9 cellular contexts compared by ENCODE assay signal in the genomic region with DNA sequence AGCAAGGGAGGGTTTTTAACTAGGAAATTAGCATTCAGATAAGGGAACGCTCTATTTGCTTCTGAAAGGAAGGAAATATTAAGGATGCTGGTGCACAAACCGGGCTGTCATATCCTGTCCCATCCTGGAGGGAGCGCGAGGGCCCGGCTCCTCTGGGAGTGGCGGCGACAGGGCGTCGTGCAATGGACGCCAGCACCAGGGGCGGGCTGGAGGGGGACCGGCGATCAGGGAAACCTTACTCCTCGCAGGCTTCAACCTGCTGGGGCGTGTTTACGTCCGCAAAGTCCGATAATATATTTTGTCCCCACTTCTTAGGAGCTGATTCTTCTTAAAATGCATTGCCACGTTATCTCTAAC.
A peak's percentile ranks its signal among the peaks of the same experiment; 100 is the strongest.
DNase-seq lines count a peak whose midpoint lies in the region; ATAC-seq and TF ChIP-seq lines count a peak whose summit lies in the region.
"Had no signal": no experiment of that assay in that cellular context is flagged by ENCODE, and none has a peak within 500 bp of the region (broad histone marks: within the 10 kb centered on the region; RNA-seq: fewer than 3 reads in every experiment).

No MANE protein-coding gene starts in this region.

- TF ChIP-seq CTCF in gastroesophageal sphincter (IDR thresholded peaks at IDR 0.05), result no peak

- no peak overlapping the region for H3K9ac ChIP-seq in iPS-20b (ENCODE audit: low read depth, low read length)

- H3K36me3 ChIP-seq in iPS-20b (ENCODE audit: insufficient read depth, low read depth, low read length) (no peaks in the 10 kb centered on the region), gastroesophageal sphincter (no peaks in the 10 kb centered on the region)

- H3K27ac Mint-ChIP-seq in activated T-cell treated with anti-CD3 and anti-CD28 coated beads, Interleukin-2, amount 50 U/mL, for 24 hours, result no peak overlapping the region
- no peak overlapping the region for H3K27ac Mint-ChIP-seq in activated T-helper 17 cell treated with anti-CD3 and anti-CD28 coated beads, Interleukin-2, amount 50 U/mL, for 72 hours
- no peak overlapping the region for H3K27ac Mint-ChIP-seq in stimulated activated memory B cell treated with anti-CD40 and anti-IgM and Interleukin-4, amounts not matched to agents 10 μg/mL and 1 μg/mL and 100 μg/mL, for 72 hours

- H3K9me3 Mint-ChIP-seq in activated T-cell treated with anti-CD3 and anti-CD28 coated beads, Interleukin-2, amount 50 U/mL, for 24 hours, result no peaks in the 10 kb centered on the region
- no peaks in the 10 kb centered on the region for H3K9me3 Mint-ChIP-seq in activated T-helper 17 cell treated with anti-CD3 and anti-CD28 coated beads, Interleukin-2, amount 50 U/mL, for 72 hours
- H3K9me3 Mint-ChIP-seq in stimulated activated memory B cell treated with anti-CD40 and anti-IgM and Interleukin-4, amounts not matched to agents 10 μg/mL and 1 μg/mL and 100 μg/mL, for 72 hours, result no peaks in the 10 kb centered on the region

- DNase-seq in activated T-cell treated with anti-CD3 and anti-CD28 coated beads, Interleukin-2, amount 50 U/mL, for 24 hours, result no peak
- no peak for DNase-seq in activated T-cell treated with anti-CD3 and anti-CD28 coated beads, Interleukin-2, amount 50 U/mL, for 48 hours
- DNase-seq in NCI-H345 (lab: John Stamatoyannopoulos, UW) (no peak), cerebellum (ENCODE audit: low spot score) (no peak)
- DNase-seq: cortex of kidney had no signal

- H3K4me3 Mint-ChIP-seq in activated T-cell treated with anti-CD3 and anti-CD28 coated beads, Interleukin-2, amount 50 U/mL, for 24 hours, result peak overlapping the region; percentile 59
- H3K4me3 Mint-ChIP-seq in activated T-helper 17 cell treated with anti-CD3 and anti-CD28 coated beads, Interleukin-2, amount 50 U/mL, for 72 hours, result peak overlapping the region; percentile 59
- H3K4me3 Mint-ChIP-seq in stimulated activated memory B cell treated with anti-CD40 and anti-IgM and Interleukin-4, amounts not matched to agents 10 μg/mL and 1 μg/mL and 100 μg/mL, for 72 hours, result peak overlapping the region; percentile 61

- H3K9me3 ChIP-seq in iPS-20b (ENCODE audit: insufficient read depth, low read depth, low read length), result no peaks in the 10 kb centered on the region
- H3K9me3 ChIP-seq in gastroesophageal sphincter, result no peaks in the 10 kb centered on the region

- 10 to 28% methylated on average over 2 to 12 of the region's 19 CpGs for WGBS in gastroesophageal sphincter (ENCODE audit: low coverage in 1 of 2), 2 donors

- H3K27me3 Mint-ChIP-seq in activated T-cell treated with anti-CD3 and anti-CD28 coated beads, Interleukin-2, amount 50 U/mL, for 24 hours, result peaks cover 78% of the 10 kb centered on the region
- H3K27me3 Mint-ChIP-seq in activated T-helper 17 cell treated with anti-CD3 and anti-CD28 coated beads, Interleukin-2, amount 50 U/mL, for 72 hours, result peaks cover 42% of the 10 kb centered on the region
- H3K27me3 Mint-ChIP-seq in stimulated activated memory B cell treated with anti-CD40 and anti-IgM and Interleukin-4, amounts not matched to agents 10 μg/mL and 1 μg/mL and 100 μg/mL, for 72 hours, result peaks cover 56% of the 10 kb centered on the region

- no peak overlapping the region for H3K27ac ChIP-seq in iPS-20b (ENCODE audit: low read length)
- no peak overlapping the region for H3K27ac ChIP-seq in gastroesophageal sphincter

- H3K27me3 ChIP-seq in iPS-20b (ENCODE audit: insufficient read depth, low read length) (peaks cover 91% of the 10 kb centered on the region), gastroesophageal sphincter (peaks cover 70% of the 10 kb centered on the region)

- H3K4me1 ChIP-seq in iPS-20b (ENCODE audit: insufficient read depth, low read length) (no peaks in the 10 kb centered on the region; the same call in 1 of the 2 replicates), gastroesophageal sphincter (peaks cover 0 to 19% (median 8%) of the 10 kb centered on the region in 3 donors)

- no peak for TF ChIP-seq POLR2A in gastroesophageal sphincter (IDR thresholded peaks at IDR 0.05)

- H3K4me3 ChIP-seq in iPS-20b (ENCODE audit: low read length) (peak overlapping the region; percentile 58), gastroesophageal sphincter (peak overlapping the region in 1 of 2 donors; percentile 43)

- ATAC-seq in activated T-helper 17 cell treated with anti-CD3 and anti-CD28 coated beads, Interleukin-2, amount 50 U/mL, for 72 hours (replicated peaks), result no peak
- ATAC-seq in stimulated activated memory B cell treated with anti-CD40 and anti-IgM and Interleukin-4, amounts not matched to agents 10 μg/mL and 1 μg/mL and 100 μg/mL, for 72 hours, result no peak
- ATAC-seq in gastroesophageal sphincter, result no peak

- TF ChIP-seq EP300 in gastroesophageal sphincter (IDR thresholded peaks at IDR 0.05), result no peak

- peaks cover 12% of the 10 kb centered on the region for H3K4me1 Mint-ChIP-seq in activated T-cell treated with anti-CD3 and anti-CD28 coated beads, Interleukin-2, amount 50 U/mL, for 24 hours (ENCODE audit: low read depth)
- peaks cover 6% of the 10 kb centered on the region for H3K4me1 Mint-ChIP-seq in activated T-helper 17 cell treated with anti-CD3 and anti-CD28 coated beads, Interleukin-2, amount 50 U/mL, for 72 hours
- H3K4me1 Mint-ChIP-seq in stimulated activated memory B cell treated with anti-CD40 and anti-IgM and Interleukin-4, amounts not matched to agents 10 μg/mL and 1 μg/mL and 100 μg/mL, for 72 hours, result peaks cover 16% of the 10 kb centered on the region

- no peaks in the 10 kb centered on the region for H3K36me3 Mint-ChIP-seq in activated T-cell treated with anti-CD3 and anti-CD28 coated beads, Interleukin-2, amount 50 U/mL, for 24 hours (ENCODE audit: low read depth)
- H3K36me3 Mint-ChIP-seq in activated T-helper 17 cell treated with anti-CD3 and anti-CD28 coated beads, Interleukin-2, amount 50 U/mL, for 72 hours (ENCODE audit: low read depth), result no peaks in the 10 kb centered on the region
- no peaks in the 10 kb centered on the region for H3K36me3 Mint-ChIP-seq in stimulated activated memory B cell treated with anti-CD40 and anti-IgM and Interleukin-4, amounts not matched to agents 10 μg/mL and 1 μg/mL and 100 μg/mL, for 72 hours
